ENCODE assay signal across 8 cellular contexts in genomic region chr17:56833023-56833811, GRCh38. TPM values are rescaled to one million over a fixed set of nuclear protein-coding genes. Genes with fewer than 3 reads are reported as not detected.
A peak's percentile ranks its signal among the peaks of the same experiment; 100 is the strongest.
DNase-seq lines count a peak whose midpoint lies in the region; ATAC-seq, FAIRE-seq and TF ChIP-seq lines count a peak whose summit lies in the region.

No MANE protein-coding gene starts in this region.

- 3% methylated on average over 34 of the region's 96 CpGs for WGBS in A549 (ENCODE audit: missing lambda C conversion rate)

- POLR2A ChIA-PET in A549 (lab: Yijun Ruan, JAX): interaction anchor here (0.6 to 4.5 kb wide), 9 partner anchors 8 to 145 kb away, joined by 3 to 33 read pairs (median 4); partner anchors contain the start of genes SCPEP1 and TRIM25
- POLR2A ChIA-PET in activated CD4-positive, alpha-beta T cell treated with anti-CD3 and anti-CD28 coated beads, Interleukin-2, amount 10 ng/mL, durations not matched to agents 7 days and 5 days (lab: Charles Lee): no interaction called here

- no peak for FAIRE-seq in A549 (lab: Jason Lieb, UNC)

- no peaks in the 10 kb centered on the region for H3K9me3 ChIP-seq in A549

- TF ChIP-seq POLR2A in A549 (IDR thresholded peaks at IDR 0.05; ENCODE audit: low read length) (peak; percentile 45), GM18526 (IDR thresholded peaks at IDR 0.05; ENCODE audit: extremely low read depth, insufficient read length) (peak; percentile 71)

- H3K4me3 Mint-ChIP-seq in activated CD4-positive, alpha-beta T cell treated with anti-CD3 and anti-CD28 coated beads, Interleukin-2, amount 10 ng/mL, durations not matched to agents 7 days and 5 days: peak overlapping the region; percentile 83

- H3K4me3 ChIP-seq in A549: peak overlapping the region; percentile 85

- CTCF ChIA-PET in A549 (lab: Yijun Ruan, JAX): interaction anchor here (0.8 to 9.5 kb wide), 5 partner anchors 9 to 177 kb away, joined by 3 to 65 read pairs (median 3); no protein-coding TSS in a partner anchor
- CTCF ChIA-PET in activated CD4-positive, alpha-beta T cell treated with anti-CD3 and anti-CD28 coated beads, Interleukin-2, amount 10 ng/mL, durations not matched to agents 7 days and 5 days (lab: Charles Lee): interaction anchor here (1.1 to 4.6 kb wide), 7 partner anchors 9 to 76 kb away, joined by 3 to 18 read pairs (median 5); no protein-coding TSS in a partner anchor

- TF ChIP-seq EP300 in A549 (IDR thresholded peaks at IDR 0.05): no peak

- ATAC-seq in A549 (peak; percentile 74 to 76), HG03039 (IDR thresholded peaks at IDR 0.05; ENCODE audit: unreplicated experiment) (peak; percentile 41)

- peaks cover 43% of the 10 kb centered on the region for H3K36me3 Mint-ChIP-seq in activated CD4-positive, alpha-beta T cell treated with anti-CD3 and anti-CD28 coated beads, Interleukin-2, amount 10 ng/mL, durations not matched to agents 7 days and 5 days (ENCODE audit: low read depth)

- peaks cover 56% of the 10 kb centered on the region for H3K4me1 Mint-ChIP-seq in activated CD4-positive, alpha-beta T cell treated with anti-CD3 and anti-CD28 coated beads, Interleukin-2, amount 10 ng/mL, durations not matched to agents 7 days and 5 days

- DNase-seq in A549 (ENCODE audit: low read depth in 1 of 2, low spot score in 1 of 2): peak; percentile 49
- DNase-seq in NCI-H2196 treated with DMSO at 0.1 percent for 48 hours (lab: John Stamatoyannopoulos, UW; ENCODE audit: unreplicated experiment): peak; percentile 82
- peak; percentile 78 for DNase-seq in activated CD4-positive, alpha-beta T cell treated with anti-CD3 and anti-CD28 coated beads, Interleukin-2, amount 10 ng/mL, durations not matched to agents 7 days and 5 days
- DNase-seq in dermis blood vessel endothelial cell: peak; percentile 86
- DNase-seq in lung microvascular endothelial cell (ENCODE audit: low read depth in 2 of 2): peak; percentile 54 to 85
- DNase-seq in stimulated activated CD8-positive, alpha-beta memory T cell treated with anti-CD3 and anti-CD28 coated beads, Interleukin-12 subunit alpha, Interleukin-12 subunit beta, amount 100 ng/mL, for 1 hour (ENCODE audit: low read depth): peak; percentile 45

- H3K9me3 Mint-ChIP-seq in activated CD4-positive, alpha-beta T cell treated with anti-CD3 and anti-CD28 coated beads, Interleukin-2, amount 10 ng/mL, durations not matched to agents 7 days and 5 days: no peaks in the 10 kb centered on the region

- H3K27ac ChIP-seq in A549: peak overlapping the region; percentile 86 to 89

- no peak for TF ChIP-seq RAD21 in A549 (conservative IDR thresholded peaks at IDR 0.05 in 1 of 2, IDR thresholded peaks at IDR 0.05 in 1 of 2)

- TF ChIP-seq CTCF in A549 (IDR thresholded peaks at IDR 0.05): no peak

- H3K4me1 ChIP-seq in A549: peaks cover 25% of the 10 kb centered on the region

- H3K4me2 ChIP-seq in A549: peak overlapping the region; percentile 85

- peak overlapping the region; percentile 90 for H3K27ac Mint-ChIP-seq in activated CD4-positive, alpha-beta T cell treated with anti-CD3 and anti-CD28 coated beads, Interleukin-2, amount 10 ng/mL, durations not matched to agents 7 days and 5 days

- H3K27me3 Mint-ChIP-seq in activated CD4-positive, alpha-beta T cell treated with anti-CD3 and anti-CD28 coated beads, Interleukin-2, amount 10 ng/mL, durations not matched to agents 7 days and 5 days: no peaks in the 10 kb centered on the region

TF ChIP-seq in A549, 52 proteins besides CTCF, POLR2A, EP300 and RAD21:
- TF ChIP-seq MAX (IDR thresholded peaks at IDR 0.05) (0 out of 2 replicates have a peak, but pooled peaks have one; percentile 23), ZC3H11A (IDR thresholded peaks at IDR 0.05) (0 out of 2 replicates have a peak, but pooled peaks have one; percentile 2), MYC (IDR thresholded peaks at IDR 0.05; ENCODE audit: borderline replicate concordance, low read length) (0 out of 2 replicates have a peak, but pooled peaks have one; percentile 53), ZFP36 (IDR thresholded peaks at IDR 0.05; ENCODE audit: borderline replicate concordance, partially characterized antibody) (no peak), HDAC2 (IDR thresholded peaks at IDR 0.05) (peak; percentile 54; the same call in 1 of the 2 replicates), JUN (IDR thresholded peaks at IDR 0.05) (peak; percentile 66 to 85; a peak in 4 of 5 replicates), TP53 (CRISPR knock-in tag; IDR thresholded peaks at IDR 0.05) (no peak)
- TF ChIP-seq, protein P1, sequence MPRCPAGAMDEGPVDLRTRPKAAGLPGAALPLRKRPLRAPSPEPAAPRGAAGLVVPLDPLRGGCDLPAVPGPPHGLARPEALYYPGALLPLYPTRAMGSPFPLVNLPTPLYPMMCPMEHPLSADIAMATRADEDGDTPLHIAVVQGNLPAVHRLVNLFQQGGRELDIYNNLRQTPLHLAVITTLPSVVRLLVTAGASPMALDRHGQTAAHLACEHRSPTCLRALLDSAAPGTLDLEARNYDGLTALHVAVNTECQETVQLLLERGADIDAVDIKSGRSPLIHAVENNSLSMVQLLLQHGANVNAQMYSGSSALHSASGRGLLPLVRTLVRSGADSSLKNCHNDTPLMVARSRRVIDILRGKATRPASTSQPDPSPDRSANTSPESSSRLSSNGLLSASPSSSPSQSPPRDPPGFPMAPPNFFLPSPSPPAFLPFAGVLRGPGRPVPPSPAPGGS (IDR thresholded peaks at IDR 0.05): 0 out of 3 replicates have a peak, but pooled peaks have one; percentile 15

RNA-seq across cellular contexts. Expression of gene C17orf67, which starts 0.5 kb away (rescaled TPM):
- polyA plus RNA-seq in A549 (2011; rRNA removed): 1.8 and 2.9 TPM in 2 replicates
- polyA plus RNA-seq in A549 (2012; cell fraction: cytosol; rRNA removed): 1.8 and 1.9 TPM in 2 replicates
- polyA plus RNA-seq in A549 (2012; cell fraction: nucleus; rRNA removed): 2.5 and 2.8 TPM in 2 replicates
- polyA plus RNA-seq in A549 (2017; fragmentation: RNase III; extraction: RNeasy Plus Mini Kit Qiagen cat#74134 plus additional on column Dnase treatment): 2.4 to 2.8 TPM (median 2.6 TPM) in 3 replicates
- 0.88 and 1.8 TPM in 2 replicates for polyA minus RNA-seq in A549 (2011; rRNA and poly(A)+ RNA removed)
- 1 to 10 TPM; 5.1 to 5.2 TPM for total RNA-seq in activated CD4-positive, alpha-beta T cell treated with anti-CD3 and anti-CD28 coated beads, Interleukin-2, amount 10 ng/mL, durations not matched to agents 7 days and 5 days
- 3.2 and 4.1 TPM in 2 replicates for total RNA-seq in dermis blood vessel endothelial cell
- 3.5 and 18.1 TPM in 2 replicates for total RNA-seq in lung microvascular endothelial cell

RNA-seq across cellular contexts. Expression of gene DGKE, which starts 0.7 kb away (rescaled TPM):
- polyA plus RNA-seq in A549 (2011; rRNA removed): 4.6 and 5.8 TPM in 2 replicates
- 2.0 and 2.3 TPM in 2 replicates for polyA plus RNA-seq in A549 (2012; cell fraction: cytosol; rRNA removed)
- 7.5 and 8.1 TPM in 2 replicates for polyA plus RNA-seq in A549 (2012; cell fraction: nucleus; rRNA removed)
- polyA plus RNA-seq in A549 (2017; fragmentation: RNase III; extraction: RNeasy Plus Mini Kit Qiagen cat#74134 plus additional on column Dnase treatment): 3.4 to 4.0 TPM (median 3.7 TPM) in 3 replicates
- polyA minus RNA-seq in A549 (2011; rRNA and poly(A)+ RNA removed): 2.8 and 3.7 TPM in 2 replicates
- 10 to 100 TPM; 24.6 to 25.3 TPM for total RNA-seq in activated CD4-positive, alpha-beta T cell treated with anti-CD3 and anti-CD28 coated beads, Interleukin-2, amount 10 ng/mL, durations not matched to agents 7 days and 5 days
- total RNA-seq in dermis blood vessel endothelial cell: 13.0 and 17.9 TPM in 2 replicates
- total RNA-seq in lung microvascular endothelial cell: 6.5 and 16.3 TPM in 2 replicates

Comparison
In these comparisons a context has a peak if more than half of its experiments do, and no peak if none do; other contexts are left out.
1. Peak in every context shown above with its lines: DNase-seq, ATAC-seq, H3K4me3 ChIP-seq and H3K27ac ChIP-seq.